ENCODE assay signal across 10 cellular contexts in genomic region chr7:50781371-50781770, GRCh38. TPM values are rescaled to one million over a fixed set of nuclear protein-coding genes. Genes with fewer than 3 reads are reported as not detected.
A peak's percentile ranks its signal among the peaks of the same experiment; 100 is the strongest.
DNase-seq lines count a peak whose midpoint lies in the region; ATAC-seq and TF ChIP-seq lines count a peak whose summit lies in the region.
"Had no signal": no experiment of that assay in that cellular context is flagged by ENCODE, and none has a peak within 500 bp of the region (broad histone marks: within the 10 kb centered on the region; RNA-seq: fewer than 3 reads in every experiment).

No MANE protein-coding gene starts in this region.

- TF ChIP-seq CTCF in left ventricle myocardium inferior (IDR thresholded peaks at IDR 0.05; ENCODE audit: borderline replicate concordance) (no peak), omental fat pad (IDR thresholded peaks at IDR 0.05) (no peak)

- no peak for DNase-seq in left ventricle myocardium inferior
- DNase-seq in left cardiac atrium, result no peak
- no peak for DNase-seq in activated T-helper 2 cell treated with anti-CD3 and anti-CD28 coated beads, Interferon-gamma antibody, Interleukin-2, Interleukin-4, amounts not matched to agents 10 μg/mL and 5 μg/mL and 100 μg/mL, durations not matched to agents 14 hours and 24 hours and 36 hours (ENCODE audit: low spot score)
- peak; percentile 21 for DNase-seq in superior temporal gyrus (ENCODE audit: extremely low spot score)
- DNase-seq in NCI-H2029 treated with DMSO at 0.1 percent for 48 hours (lab: John Stamatoyannopoulos, UW), result no peak
- no peak for DNase-seq in SK-N-DZ (ENCODE audit: low spot score)
- DNase-seq in omental fat pad (ENCODE audit: low spot score), result no peak
- DNase-seq: BE2C, NCI-H2081 had no signal

- H3K36me3 Mint-ChIP-seq in activated T-helper 2 cell treated with anti-CD3 and anti-CD28 coated beads, Interferon-gamma antibody, Interleukin-2, Interleukin-4, amounts not matched to agents 10 μg/mL and 5 μg/mL and 100 μg/mL, durations not matched to agents 14 hours and 24 hours and 36 hours (ENCODE audit: low read depth), result no peaks in the 10 kb centered on the region

- peak overlapping the region; percentile 73 for H3K4me3 ChIP-seq in left ventricle myocardium inferior

- H3K27ac Mint-ChIP-seq in activated T-helper 2 cell treated with anti-CD3 and anti-CD28 coated beads, Interferon-gamma antibody, Interleukin-2, Interleukin-4, amounts not matched to agents 10 μg/mL and 5 μg/mL and 100 μg/mL, durations not matched to agents 14 hours and 24 hours and 36 hours, result no peak overlapping the region

- peak overlapping the region; percentile 39 for H3K27ac ChIP-seq in left ventricle myocardium inferior (replicated peaks)
- H3K27ac ChIP-seq in layer of hippocampus (ENCODE audit: low read depth, low read length), result peak overlapping the region; percentile 1

- peaks cover 35% of the 10 kb centered on the region for H3K27me3 Mint-ChIP-seq in activated T-helper 2 cell treated with anti-CD3 and anti-CD28 coated beads, Interferon-gamma antibody, Interleukin-2, Interleukin-4, amounts not matched to agents 10 μg/mL and 5 μg/mL and 100 μg/mL, durations not matched to agents 14 hours and 24 hours and 36 hours (ENCODE audit: low read depth)

- H3K9me3 Mint-ChIP-seq in activated T-helper 2 cell treated with anti-CD3 and anti-CD28 coated beads, Interferon-gamma antibody, Interleukin-2, Interleukin-4, amounts not matched to agents 10 μg/mL and 5 μg/mL and 100 μg/mL, durations not matched to agents 14 hours and 24 hours and 36 hours, result no peaks in the 10 kb centered on the region

- peak overlapping the region; percentile 31 for H3K4me3 Mint-ChIP-seq in activated T-helper 2 cell treated with anti-CD3 and anti-CD28 coated beads, Interferon-gamma antibody, Interleukin-2, Interleukin-4, amounts not matched to agents 10 μg/mL and 5 μg/mL and 100 μg/mL, durations not matched to agents 14 hours and 24 hours and 36 hours (ENCODE audit: low read depth)

- H3K36me3 ChIP-seq in left ventricle myocardium inferior, result no peaks in the 10 kb centered on the region
- H3K36me3 ChIP-seq: BE2C had no signal

- H3K27me3 ChIP-seq in left ventricle myocardium inferior (ENCODE audit: low read depth), result no peaks in the 10 kb centered on the region
- no peaks in the 10 kb centered on the region for H3K27me3 ChIP-seq in layer of hippocampus (ENCODE audit: control insufficient read depth, insufficient read depth, low read length)

- ATAC-seq in left cardiac atrium (no peak), omental fat pad (ENCODE audit: low FRiP score) (no peak)

- no peaks in the 10 kb centered on the region for H3K9me3 ChIP-seq in left ventricle myocardium inferior (replicated peaks)
- H3K9me3 ChIP-seq: BE2C had no signal

- intact Hi-C loops in left ventricle myocardium inferior (cut with micrococcal nuclease), result loop anchor here (10.0 kb wide), 1 partner anchor 67 kb away; no protein-coding TSS in a partner anchor
- intact Hi-C loops in left cardiac atrium (cut with DNase I), result no loop called here
- intact Hi-C loops in activated T-helper 2 cell treated with anti-CD3 and anti-CD28 coated beads, Interferon-gamma antibody, Interleukin-2, Interleukin-4, amounts not matched to agents 10 μg/mL and 5 μg/mL and 100 μg/mL, durations not matched to agents 14 hours and 24 hours and 36 hours (cut with micrococcal nuclease), result loop anchor here (5.0 kb wide), 1 partner anchor 286 kb away; no protein-coding TSS in a partner anchor

- H3K4me1 ChIP-seq in left ventricle myocardium inferior, result peaks cover 68% of the 10 kb centered on the region
- H3K4me1 ChIP-seq: BE2C had no signal

- H3K4me1 Mint-ChIP-seq in activated T-helper 2 cell treated with anti-CD3 and anti-CD28 coated beads, Interferon-gamma antibody, Interleukin-2, Interleukin-4, amounts not matched to agents 10 μg/mL and 5 μg/mL and 100 μg/mL, durations not matched to agents 14 hours and 24 hours and 36 hours (ENCODE audit: low read depth), result peaks cover 15% of the 10 kb centered on the region

RNA-seq across cellular contexts. Expression of gene GRB10, which starts 1.3 kb away (rescaled TPM):
- total RNA-seq in left ventricle myocardium inferior (40.6 TPM), left cardiac atrium (10 to 100 TPM; 39.9 to 45.6 TPM), omental fat pad (100 to 1,000 TPM in 1 of 4 donors, 10 to 100 TPM in 3; 64.6 to 100 (median 75.3) TPM)
- total RNA-seq in activated T-helper 2 cell treated with anti-CD3 and anti-CD28 coated beads, Interferon-gamma antibody, Interleukin-2, Interleukin-4, amounts not matched to agents 10 μg/mL and 5 μg/mL and 100 μg/mL, durations not matched to agents 14 hours and 24 hours and 36 hours, result 2.3 and 2.4 TPM in 2 replicates
- 3.9 and 5.5 TPM in 2 replicates for polyA plus RNA-seq in SK-N-DZ (2014; cell fraction: cytosol; rRNA removed)
- polyA plus RNA-seq in SK-N-DZ (2014; cell fraction: nucleus; rRNA removed), result 7.1 and 7.8 TPM in 2 replicates

Comparison
In these comparisons a context has a peak if more than half of its experiments do, and no peak if none do; other contexts are left out.
1. intact Hi-C loops: an anchor here in left ventricle myocardium inferior (10.0 kb wide) and activated T-helper 2 cell treated with anti-CD3 and anti-CD28 coated beads, Interferon-gamma antibody, Interleukin-2, Interleukin-4, amounts not matched to agents 10 μg/mL and 5 μg/mL and 100 μg/mL, durations not matched to agents 14 hours and 24 hours and 36 hours (5.0 kb wide); none called in left cardiac atrium.
2. RNA of gene GRB10, which starts 1.3 kb away (total RNA-seq): 64.6 to 100 TPM in omental fat pad, 39.9 to 45.6 TPM in left cardiac atrium and 40.6 TPM in left ventricle myocardium inferior (single experiment); 2.3 to 2.4 TPM in activated T-helper 2 cell treated with anti-CD3 and anti-CD28 coated beads, Interferon-gamma antibody, Interleukin-2, Interleukin-4, amounts not matched to agents 10 μg/mL and 5 μg/mL and 100 μg/mL, durations not matched to agents 14 hours and 24 hours and 36 hours; every median in the first group is over 10 times any median in the second.